Comparison of ENCODE assay signal across 9 cellular contexts in the genomic region with DNA sequence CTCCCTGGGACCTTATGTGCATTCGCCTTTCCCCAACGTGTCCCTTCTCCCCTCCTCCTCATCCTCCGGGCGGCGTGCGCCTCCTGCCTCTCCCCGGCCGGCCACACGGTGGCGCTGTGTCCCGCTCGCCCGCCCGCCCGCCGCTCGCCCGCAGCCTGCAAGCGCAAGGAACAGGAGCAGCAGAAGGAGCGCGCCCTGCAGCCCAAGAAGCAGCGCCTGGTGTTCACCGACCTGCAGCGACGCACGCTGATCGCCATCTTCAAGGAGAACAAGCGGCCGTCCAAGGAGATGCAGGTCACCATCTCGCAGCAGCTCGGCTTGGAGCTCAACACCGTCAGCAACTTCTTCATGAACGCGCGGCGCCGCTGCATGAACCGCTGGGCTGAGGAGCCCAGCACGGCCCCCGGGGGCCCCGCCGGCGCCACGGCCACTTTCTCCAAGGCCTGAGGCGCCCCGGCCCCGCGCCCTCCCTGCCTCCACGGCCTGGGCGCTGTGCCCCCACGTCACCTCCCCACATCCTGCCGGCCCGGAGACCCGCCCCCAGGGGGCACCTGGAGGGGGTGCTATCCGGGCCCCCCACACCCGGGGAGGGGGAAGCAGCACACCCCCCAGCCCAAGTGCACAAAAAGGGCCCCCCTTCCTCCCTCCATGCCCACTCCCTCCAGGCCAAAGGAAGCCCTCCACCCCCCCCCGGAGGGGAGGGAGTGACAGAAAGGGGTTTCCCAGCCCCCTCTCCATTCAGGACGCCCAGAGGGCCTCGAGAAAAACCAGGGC. TPM values are rescaled to one million over a fixed set of nuclear protein-coding genes. Genes with fewer than 3 reads are reported as not detected.
DNase-seq lines count a peak whose midpoint lies in the region; ATAC-seq, FAIRE-seq and TF ChIP-seq lines count a peak whose summit lies in the region.
"Had no signal": no experiment of that assay in that cellular context is flagged by ENCODE, and none has a peak within 500 bp of the region (broad histone marks: within the 10 kb centered on the region; RNA-seq: fewer than 3 reads in every experiment).

No MANE protein-coding gene starts in this region.

- no peak for FAIRE-seq in keratinocyte (lab: Jason Lieb, UNC)

- peaks cover 95 to 100% (median 100%) of the 10 kb centered on the region in 11 experiments for H3K27me3 ChIP-seq in BLaER1 treated with 17β-estradiol and CSF1 and Interleukin-3, amounts not matched to agents 10 nM and 100 nM
- peaks cover 26% of the 10 kb centered on the region for H3K27me3 ChIP-seq in keratinocyte (ENCODE audit: control insufficient read depth, extremely low read depth, insufficient read depth, low read length)

- DNase-seq in HFF-Myc (ENCODE audit: extremely low read depth, low read depth) (no peak), keratinocyte (ENCODE audit: low read depth, low spot score) (no peak), Ammon's horn (ENCODE audit: low spot score) (no peak), NCI-H2227 treated with DMSO at 0.1 percent for 48 hours (lab: John Stamatoyannopoulos, UW) (no peak), ecto neural progenitor cell (ENCODE audit: low spot score) (no peak)

- no peak overlapping the region for H2AFZ ChIP-seq in keratinocyte (ENCODE audit: control insufficient read depth, low read length)

- no peak for ATAC-seq in HG03521 (IDR thresholded peaks at IDR 0.05; ENCODE audit: unreplicated experiment)

- H3K36me3 ChIP-seq in BLaER1 treated with 17β-estradiol and CSF1 and Interleukin-3, amounts not matched to agents 10 nM and 100 nM = no peaks in the 10 kb centered on the region
- H3K36me3 ChIP-seq in keratinocyte (ENCODE audit: control insufficient read depth in 2 of 2, extremely low read depth in 1 of 2, insufficient read depth in 2 of 2, low read length in 2 of 2) = no peaks in the 10 kb centered on the region

- TF ChIP-seq CTCF in HFF-Myc (IDR thresholded peaks at IDR 0.05; ENCODE audit: low read depth, low read length, missing control alignments) = peak; percentile 55
- peak; percentile 20 for TF ChIP-seq CTCF in WI38 (IDR thresholded peaks at IDR 0.05; ENCODE audit: low read depth, low read length)
- TF ChIP-seq CTCF in keratinocyte (optimal IDR thresholded peaks at IDR 0.05 in 1 of 3, IDR thresholded peaks at IDR 0.05 in 1 of 3, conservative IDR thresholded peaks at IDR 0.05 in 1 of 3; ENCODE audit: extremely low read depth in 1 of 3, insufficient read depth in 2 of 3, low read length in 3 of 3) = peak; percentile 50 to 78 (median 54)

- H4K20me1 ChIP-seq in BLaER1 treated with 17β-estradiol and CSF1 and Interleukin-3, amounts not matched to agents 10 nM and 100 nM = peaks cover 0 to 35% (median 5%) of the 10 kb centered on the region in 11 experiments; a peak in 13 of 22 replicates
- no peaks in the 10 kb centered on the region for H4K20me1 ChIP-seq in keratinocyte (ENCODE audit: control insufficient read depth, extremely low read depth, insufficient read depth, low read length)

- no peaks in the 10 kb centered on the region for H3K9me1 ChIP-seq in keratinocyte (ENCODE audit: control insufficient read depth, extremely low read depth, insufficient read depth, low read length)

- 0 out of 22 replicates have a peak overlapping the region, but pooled peaks of 1 of the 11 experiments have one; percentile 15 for H3K9ac ChIP-seq in BLaER1 treated with 17β-estradiol and CSF1 and Interleukin-3, amounts not matched to agents 10 nM and 100 nM
- no peak overlapping the region for H3K9ac ChIP-seq in keratinocyte (ENCODE audit: control insufficient read depth, extremely low read depth, insufficient read depth, low read length)

- no peaks in the 10 kb centered on the region for H3K79me2 ChIP-seq in keratinocyte (ENCODE audit: control insufficient read depth, insufficient read depth, low read length)

- H3K27ac ChIP-seq in BLaER1 treated with 17β-estradiol and CSF1 and Interleukin-3, amounts not matched to agents 10 nM and 100 nM = no peak overlapping the region
- no peak overlapping the region for H3K27ac ChIP-seq in keratinocyte (ENCODE audit: control insufficient read depth, insufficient read depth, low read length)

- H3K9me3 ChIP-seq in BLaER1 treated with 17β-estradiol and CSF1 and Interleukin-3, amounts not matched to agents 10 nM and 100 nM (replicated peaks in 1 of 11) = peaks cover 28 to 39% (median 32%) of the 10 kb centered on the region in 11 experiments
- H3K9me3 ChIP-seq in keratinocyte (ENCODE audit: control insufficient read depth, low read depth, low read length) = peaks cover 5% of the 10 kb centered on the region

- H3K4me3 ChIP-seq in BLaER1 treated with 17β-estradiol and CSF1 and Interleukin-3, amounts not matched to agents 10 nM and 100 nM = peak overlapping the region in 8 of 10 experiments; percentile 19 to 56 (median 44); a peak in 12 of 20 replicates
- H3K4me3 ChIP-seq in HFF-Myc (replicated peaks; ENCODE audit: low read depth, low read length) = no peak overlapping the region
- H3K4me3 ChIP-seq in WI38 (ENCODE audit: low read depth, low read length) = no peak overlapping the region
- no peak overlapping the region for H3K4me3 ChIP-seq in keratinocyte (ENCODE audit: control insufficient read depth in 2 of 3, extremely low read depth in 1 of 3, insufficient read depth in 2 of 3, low read depth in 1 of 3, low read length in 3 of 3)

- H3K4me2 ChIP-seq in BLaER1 treated with 17β-estradiol and CSF1 and Interleukin-3, amounts not matched to agents 10 nM and 100 nM = peak overlapping the region; percentile 5 to 95 (median 90); a peak in 20 of 22 replicates
- H3K4me2 ChIP-seq in keratinocyte (ENCODE audit: control insufficient read depth, extremely low read depth, insufficient read depth, low read depth, low read length) = no peak overlapping the region

- dilution Hi-C loops in keratinocyte (cut with MboI; ENCODE audit: extremely low pct_ligation_motif_present, low sequenced_read_pairs) = no loop called here

- peaks cover 12 to 37% (median 24%) of the 10 kb centered on the region in 10 experiments for H3K4me1 ChIP-seq in BLaER1 treated with 17β-estradiol and CSF1 and Interleukin-3, amounts not matched to agents 10 nM and 100 nM
- peaks cover 28% of the 10 kb centered on the region for H3K4me1 ChIP-seq in keratinocyte (ENCODE audit: control insufficient read depth, extremely low read depth, insufficient read depth, low read length)

RNA-seq across cellular contexts. Expression of gene ONECUT3, which starts 21.9 kb away (rescaled TPM):
- under 0.01 to 0.01 TPM in 2 of 3 replicates, not detected in the other for polyA plus RNA-seq in keratinocyte
- polyA plus RNA-seq in keratinocyte (2011; ENCODE audit: low read depth) = 0.40 TPM
- not detected in 2 replicates for polyA plus RNA-seq in keratinocyte (2011; cell fraction: cytosol; rRNA removed)
- polyA plus RNA-seq in keratinocyte (2011; cell fraction: nucleus; rRNA removed) = 0.03 and 0.04 TPM in 2 replicates
- polyA plus RNA-seq in keratinocyte (2012; ENCODE audit: low replicate concordance) = 0.54 TPM in 1 of 2 replicates, not detected in the other
- not detected in 3 replicates for polyA minus RNA-seq in keratinocyte
- polyA minus RNA-seq in keratinocyte (2011; cell fraction: cytosol; rRNA and poly(A)+ RNA removed) = not detected
- not detected in 2 replicates for polyA minus RNA-seq in keratinocyte (2011; cell fraction: nucleus; rRNA and poly(A)+ RNA removed)
- polyA plus RNA-seq: adipose tissue had no signal

RNA-seq across cellular contexts. Expression of gene ATP8B3, which starts 36.9 kb away (rescaled TPM):
- polyA plus RNA-seq in keratinocyte = 0.98 to 2.8 TPM (median 1.2 TPM) in 3 replicates
- polyA plus RNA-seq in keratinocyte (2011; ENCODE audit: low read depth) = 0.44 TPM
- 0.74 and 1.2 TPM in 2 replicates for polyA plus RNA-seq in keratinocyte (2011; cell fraction: cytosol; rRNA removed)
- polyA plus RNA-seq in keratinocyte (2011; cell fraction: nucleus; rRNA removed) = 3.3 and 7.1 TPM in 2 replicates
- polyA plus RNA-seq in keratinocyte (2012; ENCODE audit: low replicate concordance) = 0.56 and 1.5 TPM in 2 replicates
- polyA minus RNA-seq in keratinocyte = 0.82 to 3.7 TPM (median 1.3 TPM) in 3 replicates
- 2.5 TPM for polyA minus RNA-seq in keratinocyte (2011; cell fraction: cytosol; rRNA and poly(A)+ RNA removed)
- polyA minus RNA-seq in keratinocyte (2011; cell fraction: nucleus; rRNA and poly(A)+ RNA removed) = 1.5 and 1.9 TPM in 2 replicates

Comparison
In these comparisons a context has a peak if more than half of its experiments do, and no peak if none do; other contexts are left out.
1. H3K4me3 ChIP-seq: peak in BLaER1 treated with 17β-estradiol and CSF1 and Interleukin-3, amounts not matched to agents 10 nM and 100 nM (8 of 10); none in HFF-Myc (single experiment), WI38 (single experiment) and keratinocyte (0 of 3).
2. Peak in every context shown above with its lines, with median percentiles within 50 percentile points of each other: CTCF ChIP-seq.